ENCODE assay signal across 7 cellular contexts in genomic region chr5:41681820-41682219, GRCh38.
"Had no signal": no experiment of that assay in that cellular context is flagged by ENCODE, and none has a peak within 500 bp of the region (broad histone marks: within the 10 kb centered on the region; RNA-seq: fewer than 3 reads in every experiment).

No MANE protein-coding gene starts in this region.

- ATAC-seq: K562 had no signal

- DNase-seq: GOT3, H9, HCEC 1CT, IMR-90 had no signal

- H3K4me3 ChIP-seq: K562 had no signal

- FAIRE-seq: H54, HTR-8/SVneo, K562 had no signal
